17 cellular contexts compared by ENCODE assay signal in genomic region chr22:19840059-19840458, GRCh38. TPM values are rescaled to one million over a fixed set of nuclear protein-coding genes. Genes with fewer than 3 reads are reported as not detected.
DNase-seq lines count a peak whose midpoint lies in the region; ATAC-seq and TF ChIP-seq lines count a peak whose summit lies in the region.
"Had no signal": no experiment of that assay in that cellular context is flagged by ENCODE, and none has a peak within 500 bp of the region (broad histone marks: within the 10 kb centered on the region; RNA-seq: fewer than 3 reads in every experiment).

No MANE protein-coding gene starts in this region.

- peaks cover 13% of the 10 kb centered on the region for H3K4me1 Mint-ChIP-seq in activated naive CD4-positive, alpha-beta T cell treated with anti-CD3 and anti-CD28 coated beads, Interleukin-2, amount 10 ng/mL, durations not matched to agents 7 days and 5 days
- peaks cover 18% of the 10 kb centered on the region for H3K4me1 Mint-ChIP-seq in activated naive CD4-positive, alpha-beta T cell treated with anti-CD3 and anti-CD28 coated beads for 36 hours (ENCODE audit: low read depth)
- H3K4me1 Mint-ChIP-seq in activated CD8-positive, alpha-beta T cell treated with anti-CD3 and anti-CD28 coated beads, Interleukin-2, amount 10 ng/mL, durations not matched to agents 7 days and 5 days (ENCODE audit: low read depth) = peaks cover 12% of the 10 kb centered on the region

- H3K18ac ChIP-seq in IMR-90 (ENCODE audit: low read depth, low read length) = no peak overlapping the region

- no peaks in the 10 kb centered on the region for H3K9me3 Mint-ChIP-seq in activated naive CD4-positive, alpha-beta T cell treated with anti-CD3 and anti-CD28 coated beads, Interleukin-2, amount 10 ng/mL, durations not matched to agents 7 days and 5 days
- no peaks in the 10 kb centered on the region for H3K9me3 Mint-ChIP-seq in activated naive CD4-positive, alpha-beta T cell treated with anti-CD3 and anti-CD28 coated beads for 36 hours
- no peaks in the 10 kb centered on the region for H3K9me3 Mint-ChIP-seq in activated CD8-positive, alpha-beta T cell treated with anti-CD3 and anti-CD28 coated beads, Interleukin-2, amount 10 ng/mL, durations not matched to agents 7 days and 5 days (ENCODE audit: insufficient read depth)
- H3K9me3 Mint-ChIP-seq: CD14-positive monocyte; CD4-positive, alpha-beta memory T cell had no signal

- H3K4me3 Mint-ChIP-seq in activated naive CD4-positive, alpha-beta T cell treated with anti-CD3 and anti-CD28 coated beads, Interleukin-2, amount 10 ng/mL, durations not matched to agents 7 days and 5 days = no peak overlapping the region
- H3K4me3 Mint-ChIP-seq in activated naive CD4-positive, alpha-beta T cell treated with anti-CD3 and anti-CD28 coated beads for 36 hours = no peak overlapping the region
- H3K4me3 Mint-ChIP-seq in activated CD8-positive, alpha-beta T cell treated with anti-CD3 and anti-CD28 coated beads, Interleukin-2, amount 10 ng/mL, durations not matched to agents 7 days and 5 days = no peak overlapping the region
- H3K4me3 Mint-ChIP-seq: CD14-positive monocyte; CD4-positive, alpha-beta memory T cell had no signal

- ATAC-seq in IMR-90 (ENCODE audit: low read depth) = peak; percentile 27; the same call in 1 of the 2 replicates
- ATAC-seq in lower lobe of right lung = peak; percentile 65 to 71
- peak; percentile 38 for ATAC-seq in upper lobe of right lung
- ATAC-seq in activated CD8-positive, alpha-beta T cell treated with anti-CD3 and anti-CD28 coated beads, Interleukin-2, amount 10 ng/mL, durations not matched to agents 7 days and 5 days = no peak
- ATAC-seq: HCT116 had no signal

- H3K79me1 ChIP-seq in IMR-90 (ENCODE audit: low read depth in 1 of 2, low read length in 2 of 2) = peaks cover 0 to 40% of the 10 kb centered on the region in 2 experiments; a peak in 3 of 4 replicates

- WGBS in IMR-90 (ENCODE audit: extremely low coverage in 2 of 2, insufficient read length in 1 of 2), 2 experiments = no CpG with 5 or more reads among the region's 4 CpGs

- no peak overlapping the region for H4K91ac ChIP-seq in IMR-90 (ENCODE audit: insufficient read depth, low read depth, low read length)

- H3K23ac ChIP-seq in IMR-90 (ENCODE audit: low read depth, low read length) = no peak overlapping the region

- no peak for DNase-seq in activated naive CD4-positive, alpha-beta T cell treated with anti-CD3 and anti-CD28 coated beads, Interleukin-2, amount 10 ng/mL, durations not matched to agents 7 days and 5 days
- DNase-seq in activated naive CD4-positive, alpha-beta T cell treated with anti-CD3 and anti-CD28 coated beads for 36 hours = no peak
- DNase-seq in IMR-90 (no peak), lower lobe of right lung (no peak), upper lobe of right lung (no peak), NCI-H748 treated with DMSO at 0.1 percent for 48 hours (lab: John Stamatoyannopoulos, UW) (no peak)
- no peak for DNase-seq in activated CD8-positive, alpha-beta T cell treated with anti-CD3 and anti-CD28 coated beads, Interleukin-2, amount 10 ng/mL, durations not matched to agents 7 days and 5 days
- DNase-seq: CD4-positive, alpha-beta memory T cell; DMS153; DMS79; GDM1; GOT3; H7 had no signal

- peaks cover 6% of the 10 kb centered on the region; the same call in 1 of the 2 replicates for H4K20me1 ChIP-seq in IMR-90 (ENCODE audit: insufficient read depth, low read length)

- H3K27ac ChIP-seq in IMR-90 (ENCODE audit: insufficient read depth, low read length) = no peak overlapping the region
- H3K27ac ChIP-seq in lower lobe of right lung = no peak overlapping the region
- no peak overlapping the region for H3K27ac ChIP-seq in upper lobe of right lung
- H3K27ac ChIP-seq: 22Rv1, BLaER1 had no signal

- BruUV-seq in IMR-90 (replicated peaks; lab: Mats Ljungman, UMichigan) = no TSS peak

- intact Hi-C loops in activated naive CD4-positive, alpha-beta T cell treated with anti-CD3 and anti-CD28 coated beads for 36 hours (cut with micrococcal nuclease) = no loop called here
- intact Hi-C loops in IMR-90 (cut with micrococcal nuclease) = no loop called here
- intact Hi-C loops in lower lobe of right lung (cut with DNase I) = no loop called here
- intact Hi-C loops in upper lobe of right lung (cut with DNase I) = no loop called here

- H2BK120ac ChIP-seq in IMR-90 (ENCODE audit: low read depth, low read length) = no peak overlapping the region

- no peak overlapping the region; the same call in 1 of the 2 replicates for H2AK5ac ChIP-seq in IMR-90 (ENCODE audit: low read depth, low read length)

- POLR2A ChIA-PET in IMR-90 (lab: Charles Lee; ENCODE audit: unreplicated experiment) = no interaction called here
- POLR2A ChIA-PET in activated CD8-positive, alpha-beta T cell treated with anti-CD3 and anti-CD28 coated beads, Interleukin-2, amount 10 ng/mL, durations not matched to agents 7 days and 5 days (lab: Charles Lee) = no interaction called here

- no peak overlapping the region; the same call in 1 of the 2 replicates for H3K14ac ChIP-seq in IMR-90 (replicated peaks; ENCODE audit: low read depth, low read length)

- dilution Hi-C loops in IMR-90 (cut with HindIII; ENCODE audit: low sequenced_read_pairs, unreplicated experiment) = no loop called here

- no peak overlapping the region for H3K4ac ChIP-seq in IMR-90 (ENCODE audit: low read depth, low read length)

- no peaks in the 10 kb centered on the region for H3K27me3 Mint-ChIP-seq in activated naive CD4-positive, alpha-beta T cell treated with anti-CD3 and anti-CD28 coated beads, Interleukin-2, amount 10 ng/mL, durations not matched to agents 7 days and 5 days
- no peaks in the 10 kb centered on the region for H3K27me3 Mint-ChIP-seq in activated naive CD4-positive, alpha-beta T cell treated with anti-CD3 and anti-CD28 coated beads for 36 hours (ENCODE audit: low read depth)
- H3K27me3 Mint-ChIP-seq in activated CD8-positive, alpha-beta T cell treated with anti-CD3 and anti-CD28 coated beads, Interleukin-2, amount 10 ng/mL, durations not matched to agents 7 days and 5 days (ENCODE audit: low read depth) = no peaks in the 10 kb centered on the region
- H3K27me3 Mint-ChIP-seq: CD4-positive, alpha-beta memory T cell had no signal

- H3K27ac Mint-ChIP-seq in activated naive CD4-positive, alpha-beta T cell treated with anti-CD3 and anti-CD28 coated beads, Interleukin-2, amount 10 ng/mL, durations not matched to agents 7 days and 5 days = peak overlapping the region; percentile 62
- H3K27ac Mint-ChIP-seq in activated naive CD4-positive, alpha-beta T cell treated with anti-CD3 and anti-CD28 coated beads for 36 hours = no peak overlapping the region
- no peak overlapping the region for H3K27ac Mint-ChIP-seq in activated CD8-positive, alpha-beta T cell treated with anti-CD3 and anti-CD28 coated beads, Interleukin-2, amount 10 ng/mL, durations not matched to agents 7 days and 5 days
- H3K27ac Mint-ChIP-seq: CD14-positive monocyte had no signal

- H3K36me3 Mint-ChIP-seq in activated naive CD4-positive, alpha-beta T cell treated with anti-CD3 and anti-CD28 coated beads, Interleukin-2, amount 10 ng/mL, durations not matched to agents 7 days and 5 days = no peaks in the 10 kb centered on the region
- H3K36me3 Mint-ChIP-seq in activated naive CD4-positive, alpha-beta T cell treated with anti-CD3 and anti-CD28 coated beads for 36 hours (ENCODE audit: low read depth) = peaks cover 2% of the 10 kb centered on the region
- no peaks in the 10 kb centered on the region for H3K36me3 Mint-ChIP-seq in activated CD8-positive, alpha-beta T cell treated with anti-CD3 and anti-CD28 coated beads, Interleukin-2, amount 10 ng/mL, durations not matched to agents 7 days and 5 days (ENCODE audit: low read depth)
- H3K36me3 Mint-ChIP-seq: CD14-positive monocyte; CD4-positive, alpha-beta memory T cell had no signal

- peaks cover 4% of the 10 kb centered on the region for H3K9me1 ChIP-seq in IMR-90 (ENCODE audit: insufficient read depth, low read length)

- no peak overlapping the region for H2BK15ac ChIP-seq in IMR-90 (ENCODE audit: low read depth, low read length)

- H3K56ac ChIP-seq in IMR-90 (ENCODE audit: extremely low read depth, insufficient read depth, low read length) = no peak overlapping the region

- H3K4me3 ChIP-seq in IMR-90 (ENCODE audit: insufficient read depth, low read depth, low read length) = no peak overlapping the region
- H3K4me3 ChIP-seq in lower lobe of right lung = no peak overlapping the region
- H3K4me3 ChIP-seq in upper lobe of right lung = no peak overlapping the region
- H3K4me3 ChIP-seq: BLaER1 had no signal

- H3K4me2 ChIP-seq in IMR-90 (ENCODE audit: low read depth, low read length) = peak overlapping the region; percentile 56; the same call in 1 of the 2 replicates
- H3K4me2 ChIP-seq: BLaER1 had no signal

- H3K27me3 ChIP-seq in IMR-90 (ENCODE audit: control insufficient read depth, insufficient read depth, low read length) (no peaks in the 10 kb centered on the region), lower lobe of right lung (ENCODE audit: low read depth) (no peaks in the 10 kb centered on the region), upper lobe of right lung (no peaks in the 10 kb centered on the region)
- H3K27me3 ChIP-seq: BLaER1 had no signal

- peak overlapping the region in 1 of 2 experiments; percentile 44; a peak in 1 of 4 replicates for H4K8ac ChIP-seq in IMR-90 (ENCODE audit: low read depth in 2 of 2, low read length in 2 of 2)

- CTCF ChIA-PET in activated naive CD4-positive, alpha-beta T cell treated with anti-CD3 and anti-CD28 coated beads, Interleukin-2, amount 10 ng/mL, durations not matched to agents 7 days and 5 days (lab: Charles Lee) = no interaction called here
- CTCF ChIA-PET in activated naive CD4-positive, alpha-beta T cell treated with anti-CD3 and anti-CD28 coated beads for 36 hours (lab: Charles Lee) = no interaction called here
- CTCF ChIA-PET in IMR-90 (lab: Yijun Ruan, JAX) = interaction anchor here (0.7 kb wide), 1 partner anchor 12 kb away, joined by 3 read pairs; no protein-coding TSS in a partner anchor
- CTCF ChIA-PET in activated CD8-positive, alpha-beta T cell treated with anti-CD3 and anti-CD28 coated beads, Interleukin-2, amount 10 ng/mL, durations not matched to agents 7 days and 5 days (lab: Charles Lee) = no interaction called here

- H3K9me3 ChIP-seq in IMR-90 (ENCODE audit: control insufficient read depth, insufficient read depth, low read length) (no peaks in the 10 kb centered on the region), lower lobe of right lung (no peaks in the 10 kb centered on the region), upper lobe of right lung (no peaks in the 10 kb centered on the region)
- H3K9me3 ChIP-seq: BLaER1 had no signal

- TF ChIP-seq RAD21 in IMR-90 (IDR thresholded peaks at IDR 0.05; ENCODE audit: low read length) = no peak

- H2BK5ac ChIP-seq in IMR-90 (ENCODE audit: low read depth, low read length, poor library complexity, severe bottlenecking) = no peak overlapping the region

- no peak overlapping the region for H3K9ac ChIP-seq in IMR-90 (ENCODE audit: low read depth, low read length)
- H3K9ac ChIP-seq: BLaER1 had no signal

- H3K36me3 ChIP-seq in IMR-90 (ENCODE audit: control insufficient read depth, insufficient read depth, low read length) (no peaks in the 10 kb centered on the region), lower lobe of right lung (no peaks in the 10 kb centered on the region), upper lobe of right lung (no peaks in the 10 kb centered on the region)
- H3K36me3 ChIP-seq: BLaER1 had no signal

- no peak overlapping the region for H2BK20ac ChIP-seq in IMR-90 (ENCODE audit: low read depth, low read length)

- in situ Hi-C loops in IMR-90 (cut with MboI; ENCODE audit: low sequenced_read_pairs) = no loop called here

- TF ChIP-seq CTCF in IMR-90 (conservative IDR thresholded peaks at IDR 0.05; ENCODE audit: low read depth, low read length) = no peak
- no peak for TF ChIP-seq CTCF in lower lobe of right lung (IDR thresholded peaks at IDR 0.05)
- no peak for TF ChIP-seq CTCF in upper lobe of right lung (IDR thresholded peaks at IDR 0.05)

- no peak for TF ChIP-seq POLR2A in IMR-90 (IDR thresholded peaks at IDR 0.05; ENCODE audit: low read depth, low read length)

- H4K5ac ChIP-seq in IMR-90 (ENCODE audit: low read depth, low read length) = no peak overlapping the region

- H2AK9ac ChIP-seq in IMR-90 (replicated peaks; ENCODE audit: low read depth, low read length, poor library complexity) = no peak overlapping the region

- H3K4me1 ChIP-seq in IMR-90 (ENCODE audit: control insufficient read depth, insufficient read depth, low read length) (peaks cover 8% of the 10 kb centered on the region), lower lobe of right lung (peaks cover 22% of the 10 kb centered on the region), upper lobe of right lung (peaks cover 25% of the 10 kb centered on the region)

- no peak overlapping the region for H2AFZ ChIP-seq in IMR-90 (replicated peaks; ENCODE audit: low read length, poor library complexity)

RNA-seq across cellular contexts. Expression of gene GNB1L, which starts 14.6 kb away (rescaled TPM):
- 1 to 10 TPM; 8.8 to 9.8 TPM for total RNA-seq in activated naive CD4-positive, alpha-beta T cell treated with anti-CD3 and anti-CD28 coated beads for 36 hours
- total RNA-seq in IMR-90 (2012; rRNA removed) (1.7 and 2.5 TPM in 2 replicates), lower lobe of right lung (6.0 TPM), upper lobe of right lung (7.8 TPM)
- polyA plus RNA-seq in IMR-90 (2012; rRNA removed) = 4.4 and 5.5 TPM in 2 replicates
- 5.3 and 8.3 TPM in 2 replicates for polyA plus RNA-seq in IMR-90 (2012; cell fraction: cytosol; rRNA removed)
- polyA plus RNA-seq in IMR-90 (2012; cell fraction: nucleus; rRNA removed; ENCODE audit: low replicate concordance) = 3.5 and 12.3 TPM in 2 replicates
- total RNA-seq in activated CD8-positive, alpha-beta T cell treated with anti-CD3 and anti-CD28 coated beads, Interleukin-2, amount 10 ng/mL, durations not matched to agents 7 days and 5 days = 10 to 100 TPM in 1 of 2 experiments, 1 to 10 TPM in 1; 9.7 to 10.3 TPM

RNA-seq across cellular contexts. Expression of gene RTL10, which starts 14.6 kb away (rescaled TPM):
- total RNA-seq in activated naive CD4-positive, alpha-beta T cell treated with anti-CD3 and anti-CD28 coated beads for 36 hours = 10 to 100 TPM; 10.9 to 11.9 TPM
- 8.6 TPM in 2 replicates for total RNA-seq in IMR-90 (2012; rRNA removed)
- polyA plus RNA-seq in IMR-90 (2012; rRNA removed) = 12.1 and 14.0 TPM in 2 replicates
- 8.4 and 9.2 TPM in 2 replicates for polyA plus RNA-seq in IMR-90 (2012; cell fraction: cytosol; rRNA removed)
- polyA plus RNA-seq in IMR-90 (2012; cell fraction: nucleus; rRNA removed; ENCODE audit: low replicate concordance) = 24.4 and 41.2 TPM in 2 replicates
- total RNA-seq in lower lobe of right lung = 24.3 TPM
- 20.5 TPM for total RNA-seq in upper lobe of right lung
- total RNA-seq in activated CD8-positive, alpha-beta T cell treated with anti-CD3 and anti-CD28 coated beads, Interleukin-2, amount 10 ng/mL, durations not matched to agents 7 days and 5 days = 10 to 100 TPM; 16.1 to 17.0 TPM
